ENCODE assay signal across 24 cellular contexts in genomic region chr12:24527102-24527501, GRCh38.
DNase-seq lines count a peak whose midpoint lies in the region; ATAC-seq, FAIRE-seq and TF ChIP-seq lines count a peak whose summit lies in the region.
"Had no signal": no experiment of that assay in that cellular context is flagged by ENCODE, and none has a peak within 500 bp of the region (broad histone marks: within the 10 kb centered on the region; RNA-seq: fewer than 3 reads in every experiment).

No MANE protein-coding gene starts in this region.

- intact Hi-C loops in right cardiac atrium (cut with DNase I) (no loop called here), Right ventricle myocardium inferior (cut with DNase I) (no loop called here), kidney (cut with DNase I) (no loop called here)

- no peaks in the 10 kb centered on the region for H3K36me3 Mint-ChIP-seq in stimulated activated naive B cell treated with anti-CD40 and anti-IgM and Interleukin-4, amounts not matched to agents 10 μg/mL and 1 μg/mL and 100 μg/mL, for 72 hours
- H3K36me3 Mint-ChIP-seq: CD4-positive, CD25-positive, alpha-beta regulatory T cell; CD8-positive, alpha-beta T cell had no signal

- H3K9ac ChIP-seq in kidney (ENCODE audit: low read length in 2 of 2): no peak overlapping the region
- H3K9ac ChIP-seq: BLaER1 had no signal

- H3K27ac ChIP-seq in right cardiac atrium (ENCODE audit: low read length) (peak overlapping the region; percentile 42), kidney (ENCODE audit: low read depth in 2 of 2, low read length in 2 of 2) (no peak overlapping the region)
- H3K27ac ChIP-seq: 22Rv1, BLaER1, C4-2B had no signal

- no peak for FAIRE-seq in kidney (lab: Jason Lieb, UNC)
- FAIRE-seq: A204.1, GM12878, GM18507, H54 had no signal

- peak overlapping the region; percentile 22 for H3K27ac Mint-ChIP-seq in stimulated activated naive B cell treated with anti-CD40 and anti-IgM and Interleukin-4, amounts not matched to agents 10 μg/mL and 1 μg/mL and 100 μg/mL, for 72 hours
- H3K27ac Mint-ChIP-seq: B cell; CD4-positive, CD25-positive, alpha-beta regulatory T cell; CD8-positive, alpha-beta T cell; HFFc6 had no signal

- H3K4me3 ChIP-seq in right cardiac atrium (ENCODE audit: low read length) (no peak overlapping the region), kidney (ENCODE audit: low read length in 2 of 2) (no peak overlapping the region)
- H3K4me3 ChIP-seq: BLaER1, GM12878, HAP-1 had no signal

- no peak overlapping the region for H3K4me3 Mint-ChIP-seq in stimulated activated naive B cell treated with anti-CD40 and anti-IgM and Interleukin-4, amounts not matched to agents 10 μg/mL and 1 μg/mL and 100 μg/mL, for 72 hours
- H3K4me3 Mint-ChIP-seq: B cell; CD4-positive, CD25-positive, alpha-beta regulatory T cell; CD8-positive, alpha-beta T cell; HFFc6 had no signal

- no peaks in the 10 kb centered on the region for H3K27me3 ChIP-seq in right cardiac atrium (ENCODE audit: control insufficient read depth, insufficient read depth)
- H3K27me3 ChIP-seq: BLaER1 had no signal

- H3K27me3 Mint-ChIP-seq in stimulated activated naive B cell treated with anti-CD40 and anti-IgM and Interleukin-4, amounts not matched to agents 10 μg/mL and 1 μg/mL and 100 μg/mL, for 72 hours: no peaks in the 10 kb centered on the region
- H3K27me3 Mint-ChIP-seq: B cell; CD4-positive, CD25-positive, alpha-beta regulatory T cell had no signal

- peaks cover 0 to 2% of the 10 kb centered on the region in 2 donors for H3K4me1 Mint-ChIP-seq in stimulated activated naive B cell treated with anti-CD40 and anti-IgM and Interleukin-4, amounts not matched to agents 10 μg/mL and 1 μg/mL and 100 μg/mL, for 72 hours
- H3K4me1 Mint-ChIP-seq: CD4-positive, CD25-positive, alpha-beta regulatory T cell had no signal

- ATAC-seq in right cardiac atrium (peak in 1 of 2 donors; percentile 61), Right ventricle myocardium inferior (no peak), left lobe of liver (peak; percentile 50), HG03469 (IDR thresholded peaks at IDR 0.05; ENCODE audit: unreplicated experiment) (no peak)
- ATAC-seq in stimulated activated naive B cell treated with anti-CD40 and anti-IgM and Interleukin-4, amounts not matched to agents 10 μg/mL and 1 μg/mL and 100 μg/mL, for 72 hours (replicated peaks): no peak
- ATAC-seq: CD8-positive, alpha-beta T cell; GM12878 had no signal

- no peak for DNase-seq in right cardiac atrium
- DNase-seq in Right ventricle myocardium inferior (ENCODE audit: missing footprints): no peak
- DNase-seq in left lobe of liver (ENCODE audit: low spot score): no peak
- DNase-seq in stimulated activated naive B cell treated with anti-CD40 and anti-IgM and Interleukin-4, amounts not matched to agents 10 μg/mL and 1 μg/mL and 100 μg/mL, for 72 hours: no peak
- DNase-seq in kidney: no peak
- no peak for DNase-seq in GM19238 (ENCODE audit: insufficient read length, low spot score)
- DNase-seq: Caco-2; CD4-positive, CD25-positive, alpha-beta regulatory T cell; CD8-positive, alpha-beta T cell; DMS153; EL; GDM1; GOT3; HFFc6 had no signal

- no peaks in the 10 kb centered on the region for H3K9me3 ChIP-seq in right cardiac atrium (ENCODE audit: control insufficient read depth, low read length)
- H3K9me3 ChIP-seq in kidney (ENCODE audit: control insufficient read depth in 1 of 2, low read length in 2 of 2): no peaks in the 10 kb centered on the region
- H3K9me3 ChIP-seq: BLaER1, HAP-1 had no signal

- H3K9me3 Mint-ChIP-seq in stimulated activated naive B cell treated with anti-CD40 and anti-IgM and Interleukin-4, amounts not matched to agents 10 μg/mL and 1 μg/mL and 100 μg/mL, for 72 hours: peaks cover 0 to 2% of the 10 kb centered on the region in 2 donors

- no peak for TF ChIP-seq CTCF in kidney (IDR thresholded peaks at IDR 0.05; ENCODE audit: borderline replicate concordance, extremely low read depth, insufficient read depth)

- H3K4me1 ChIP-seq in right cardiac atrium (ENCODE audit: control insufficient read depth, insufficient read depth, low read length) (peaks cover 3% of the 10 kb centered on the region), kidney (ENCODE audit: control insufficient read depth in 1 of 2, insufficient read depth in 1 of 2, low read depth in 1 of 2, low read length in 2 of 2) (no peaks in the 10 kb centered on the region)
- H3K4me1 ChIP-seq: BLaER1, Caco-2, HAP-1 had no signal

- no peaks in the 10 kb centered on the region for H3K36me3 ChIP-seq in kidney (ENCODE audit: control insufficient read depth in 1 of 2, insufficient read depth in 2 of 2, low read length in 2 of 2)
- H3K36me3 ChIP-seq: BLaER1, HAP-1 had no signal
